Comparison of ENCODE assay signal across 25 cellular contexts in the genomic region with DNA sequence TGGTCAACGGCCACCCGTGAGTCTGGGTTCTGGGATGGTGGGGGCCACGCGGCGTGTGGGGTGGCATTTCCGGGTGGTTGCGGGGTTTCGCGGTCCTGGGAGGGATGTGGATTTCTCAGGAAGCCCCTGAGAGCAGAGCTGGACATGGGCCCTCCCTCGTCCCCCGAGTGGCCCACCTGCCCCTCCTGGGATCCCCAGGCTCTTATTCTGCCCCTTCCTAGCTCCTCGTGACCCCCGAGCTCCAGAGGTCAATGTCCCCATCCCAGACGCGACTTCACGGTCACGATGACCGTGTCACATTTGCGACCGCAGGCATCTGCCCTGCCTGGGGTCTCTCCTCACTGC. TPM values are rescaled to one million over a fixed set of nuclear protein-coding genes. Genes with fewer than 3 reads are reported as not detected.
DNase-seq lines count a peak whose midpoint lies in the region; ATAC-seq and TF ChIP-seq lines count a peak whose summit lies in the region.
"Had no signal": no experiment of that assay in that cellular context is flagged by ENCODE, and none has a peak within 500 bp of the region (broad histone marks: within the 10 kb centered on the region; RNA-seq: fewer than 3 reads in every experiment).

No MANE protein-coding gene starts in this region.

- no peaks in the 10 kb centered on the region for H3K4me1 ChIP-seq in SK-N-SH (ENCODE audit: control insufficient read depth in 1 of 2, insufficient read depth in 2 of 2, low read depth in 1 of 2, low read length in 1 of 2)
- H3K4me1 ChIP-seq in osteoblast (ENCODE audit: insufficient read depth, low read length) = no peaks in the 10 kb centered on the region
- H3K4me1 ChIP-seq: BE2C had no signal

- ATAC-seq in SK-N-SH treated with all-trans-retinoic acid at 6 μM for 48 hours (no peak), GM19467 (IDR thresholded peaks at IDR 0.05; ENCODE audit: unreplicated experiment) (no peak)

- no peak overlapping the region for H3K27ac ChIP-seq in SK-N-SH (ENCODE audit: low read depth in 2 of 2, low read length in 1 of 2)
- no peak overlapping the region for H3K27ac ChIP-seq in osteoblast (ENCODE audit: low read depth, low read length)
- H3K27ac ChIP-seq: 22Rv1, SJSA1 had no signal

- no peak overlapping the region for H3K4me3 Mint-ChIP-seq in chondrocyte (ENCODE audit: unreplicated experiment)

- CTCF ChIA-PET in SK-N-SH (lab: Yijun Ruan, JAX) = interaction anchor here (1.5 kb wide), 1 partner anchor 41 kb away, joined by 3 read pairs; no protein-coding TSS in a partner anchor

- no peak overlapping the region for H3K27ac Mint-ChIP-seq in chondrocyte (ENCODE audit: unreplicated experiment)

- no peaks in the 10 kb centered on the region for H4K20me1 ChIP-seq in SK-N-SH (ENCODE audit: insufficient read depth)
- H4K20me1 ChIP-seq in osteoblast (ENCODE audit: insufficient read depth, low read length) = no peaks in the 10 kb centered on the region

- H2AFZ ChIP-seq in SK-N-SH (ENCODE audit: low read depth) (no peak overlapping the region), osteoblast (ENCODE audit: low read length) (no peak overlapping the region)

- no peaks in the 10 kb centered on the region for H3K36me3 Mint-ChIP-seq in chondrocyte (ENCODE audit: low read depth)

- H3K4me3 ChIP-seq in SK-N-SH (ENCODE audit: low read depth in 2 of 2, low read length in 1 of 2) (no peak overlapping the region), osteoblast (ENCODE audit: insufficient read depth, low read length) (no peak overlapping the region)
- H3K4me3 ChIP-seq: SJSA1 had no signal

- H3K27me3 ChIP-seq in SK-N-SH (ENCODE audit: insufficient read depth) = no peaks in the 10 kb centered on the region
- no peaks in the 10 kb centered on the region for H3K27me3 ChIP-seq in osteoblast (ENCODE audit: insufficient read depth, low read length)
- H3K27me3 ChIP-seq: BE2C, SJSA1 had no signal

- no peaks in the 10 kb centered on the region for H3F3A ChIP-seq in SK-N-SH (replicated peaks; ENCODE audit: insufficient read depth)

- TF ChIP-seq RAD21 in SK-N-SH (IDR thresholded peaks at IDR 0.05; ENCODE audit: low read length) = no peak

- no peaks in the 10 kb centered on the region for H3K9me3 Mint-ChIP-seq in chondrocyte (ENCODE audit: low read depth)

- H3K79me2 ChIP-seq in SK-N-SH (ENCODE audit: insufficient read depth) (no peaks in the 10 kb centered on the region), osteoblast (ENCODE audit: insufficient read depth, low read length) (no peaks in the 10 kb centered on the region)

- TF ChIP-seq CTCF in SK-N-SH (IDR thresholded peaks at IDR 0.05) (no peak), GM10266 (IDR thresholded peaks at IDR 0.05; ENCODE audit: control insufficient read depth, insufficient read depth, low read depth, missing control alignments) (no peak), chondrocyte (IDR thresholded peaks at IDR 0.05) (no peak), osteoblast (IDR thresholded peaks at IDR 0.05; ENCODE audit: extremely low read depth, low read depth, low read length) (no peak)

- no peaks in the 10 kb centered on the region for H3K9me3 ChIP-seq in SK-N-SH
- no peaks in the 10 kb centered on the region for H3K9me3 ChIP-seq in osteoblast (ENCODE audit: low read depth, low read length)
- H3K9me3 ChIP-seq: BE2C, SJSA1 had no signal

- DNase-seq in SK-N-SH (peak; percentile 22), GM10266 (ENCODE audit: extremely low spot score) (peak; percentile 12), chondrocyte (ENCODE audit: low spot score) (peak; percentile 65), osteoblast (ENCODE audit: insufficient read length, low spot score, missing footprints) (peak; percentile 74), epidermal melanocyte (ENCODE audit: insufficient read length, low spot score) (no peak), NCI-H2029 (lab: John Stamatoyannopoulos, UW) (no peak)
- DNase-seq: BE2C, Calu3, DMS153, DND-41, GOT3, HCEC 1CT, Karpas-422, NCI-H1092, NCI-H1417 treated with DMSO at 0.1 percent for 48 hours, NCI-H1694 treated with DMSO at 0.1 percent for 48 hours, NCI-H2081 treated with DMSO at 0.1 percent for 48 hours, NCI-H2171, NCI-H226, NCI-H510A treated with DMSO at 0.1 percent for 48 hours, NCI-H774 had no signal

- no peaks in the 10 kb centered on the region for H3K9me2 ChIP-seq in SK-N-SH

- H3K9ac ChIP-seq in SK-N-SH = no peak overlapping the region

- no peak overlapping the region for H3K4me2 ChIP-seq in SK-N-SH
- H3K4me2 ChIP-seq in osteoblast (ENCODE audit: insufficient read depth, low read length) = no peak overlapping the region

- 56% methylated on average over 12 of the region's 20 CpGs for WGBS in SK-N-SH (ENCODE audit: low lambda C conversion rate)

- H3K27me3 Mint-ChIP-seq in chondrocyte (ENCODE audit: low read depth) = peaks cover 8% of the 10 kb centered on the region

- no peaks in the 10 kb centered on the region for H3K4me1 Mint-ChIP-seq in chondrocyte (ENCODE audit: low read depth)

- H3K36me3 ChIP-seq in SK-N-SH (replicated peaks in 1 of 2; ENCODE audit: control insufficient read depth in 1 of 2, insufficient read depth in 2 of 2, low read length in 1 of 2) (no peaks in the 10 kb centered on the region), osteoblast (ENCODE audit: insufficient read depth, low read length) (no peaks in the 10 kb centered on the region)
- H3K36me3 ChIP-seq: BE2C, SJSA1 had no signal

- POLR2A ChIA-PET in SK-N-SH (lab: Yijun Ruan, JAX) = no interaction called here

- TF ChIP-seq EP300 in SK-N-SH (IDR thresholded peaks at IDR 0.05; ENCODE audit: borderline replicate concordance in 1 of 2, low read depth in 1 of 2, low read length in 1 of 2) = no peak

TF ChIP-seq in SK-N-SH, 30 proteins besides CTCF, POLR2A, EP300 and RAD21 (continues in another document):
- TF ChIP-seq POLR2AphosphoS5 (IDR thresholded peaks at IDR 0.05; ENCODE audit: low read depth, low read length) = no peak
- no peak for TF ChIP-seq RFX5 (IDR thresholded peaks at IDR 0.05; ENCODE audit: low read length)
- TF ChIP-seq EZH2phosphoT487 (IDR thresholded peaks at IDR 0.05; ENCODE audit: borderline replicate concordance, low read depth) = no peak
- TF ChIP-seq, protein P1, sequence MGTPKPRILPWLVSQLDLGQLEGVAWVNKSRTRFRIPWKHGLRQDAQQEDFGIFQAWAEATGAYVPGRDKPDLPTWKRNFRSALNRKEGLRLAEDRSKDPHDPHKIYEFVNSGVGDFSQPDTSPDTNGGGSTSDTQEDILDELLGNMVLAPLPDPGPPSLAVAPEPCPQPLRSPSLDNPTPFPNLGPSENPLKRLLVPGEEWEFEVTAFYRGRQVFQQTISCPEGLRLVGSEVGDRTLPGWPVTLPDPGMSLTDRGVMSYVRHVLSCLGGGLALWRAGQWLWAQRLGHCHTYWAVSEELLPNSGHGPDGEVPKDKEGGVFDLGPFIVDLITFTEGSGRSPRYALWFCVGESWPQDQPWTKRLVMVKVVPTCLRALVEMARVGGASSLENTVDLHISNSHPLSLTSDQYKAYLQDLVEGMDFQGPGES (IDR thresholded peaks at IDR 0.05; ENCODE audit: low read depth, low read length) = no peak
- TF ChIP-seq, protein P2, sequence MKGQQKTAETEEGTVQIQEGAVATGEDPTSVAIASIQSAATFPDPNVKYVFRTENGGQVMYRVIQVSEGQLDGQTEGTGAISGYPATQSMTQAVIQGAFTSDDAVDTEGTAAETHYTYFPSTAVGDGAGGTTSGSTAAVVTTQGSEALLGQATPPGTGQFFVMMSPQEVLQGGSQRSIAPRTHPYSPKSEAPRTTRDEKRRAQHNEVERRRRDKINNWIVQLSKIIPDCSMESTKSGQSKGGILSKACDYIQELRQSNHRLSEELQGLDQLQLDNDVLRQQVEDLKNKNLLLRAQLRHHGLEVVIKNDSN (IDR thresholded peaks at IDR 0.05; ENCODE audit: borderline replicate concordance, low read depth) = no peak
- TF ChIP-seq YY1 (IDR thresholded peaks at IDR 0.05; ENCODE audit: low read depth) = no peak

TF ChIP-seq in SK-N-SH treated with all-trans-retinoic acid at 6 μM for 48 hours, 23 proteins besides CTCF, POLR2A, EP300 and RAD21 (continues in another document):
- TF ChIP-seq, protein P3, sequence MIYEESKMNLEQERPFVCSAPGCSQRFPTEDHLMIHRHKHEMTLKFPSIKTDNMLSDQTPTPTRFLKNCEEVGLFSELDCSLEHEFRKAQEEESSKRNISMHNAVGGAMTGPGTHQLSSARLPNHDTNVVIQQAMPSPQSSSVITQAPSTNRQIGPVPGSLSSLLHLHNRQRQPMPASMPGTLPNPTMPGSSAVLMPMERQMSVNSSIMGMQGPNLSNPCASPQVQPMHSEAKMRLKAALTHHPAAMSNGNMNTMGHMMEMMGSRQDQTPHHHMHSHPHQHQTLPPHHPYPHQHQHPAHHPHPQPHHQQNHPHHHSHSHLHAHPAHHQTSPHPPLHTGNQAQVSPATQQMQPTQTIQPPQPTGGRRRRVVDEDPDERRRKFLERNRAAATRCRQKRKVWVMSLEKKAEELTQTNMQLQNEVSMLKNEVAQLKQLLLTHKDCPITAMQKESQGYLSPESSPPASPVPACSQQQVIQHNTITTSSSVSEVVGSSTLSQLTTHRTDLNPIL (CRISPR knock-in tag; IDR thresholded peaks at IDR 0.05; ENCODE audit: low read depth) = no peak
- no peak for TF ChIP-seq ARNTL (CRISPR knock-in tag; IDR thresholded peaks at IDR 0.05; ENCODE audit: borderline replicate concordance, low read depth)
- no peak for TF ChIP-seq TOX (CRISPR knock-in tag; IDR thresholded peaks at IDR 0.05; ENCODE audit: borderline replicate concordance)
- TF ChIP-seq ZFP30 (CRISPR knock-in tag; IDR thresholded peaks at IDR 0.05) = no peak
- no peak for TF ChIP-seq BACH2 (CRISPR knock-in tag; IDR thresholded peaks at IDR 0.05; ENCODE audit: borderline replicate concordance)
- TF ChIP-seq ESRRG (CRISPR knock-in tag; IDR thresholded peaks at IDR 0.05) = no peak
- no peak for TF ChIP-seq TCF4 (CRISPR knock-in tag; IDR thresholded peaks at IDR 0.05; ENCODE audit: borderline replicate concordance)
- no peak for TF ChIP-seq ZNF70 (CRISPR knock-in tag; IDR thresholded peaks at IDR 0.05)
- no peak for TF ChIP-seq CSDC2 (CRISPR knock-in tag; IDR thresholded peaks at IDR 0.05)
- no peak for TF ChIP-seq OSR1 (CRISPR knock-in tag; IDR thresholded peaks at IDR 0.05)
- TF ChIP-seq ZNF565 (CRISPR knock-in tag; conservative IDR thresholded peaks at IDR 0.05; ENCODE audit: low read depth) = no peak

RNA-seq across cellular contexts. Expression of gene MUC5AC, which starts 4.4 kb away (rescaled TPM):
- polyA plus RNA-seq in SK-N-SH (2012; rRNA removed) = not detected in 2 replicates
- not detected in 2 replicates for polyA plus RNA-seq in SK-N-SH (2012; cell fraction: cytosol; rRNA removed)
- polyA plus RNA-seq in SK-N-SH (2012; cell fraction: nucleus; rRNA removed) = not detected in 2 replicates
- total RNA-seq in chondrocyte (not detected in 3 replicates), osteoblast (not detected in 2 replicates)

Comparison
In these comparisons a context has a peak if more than half of its experiments do, and no peak if none do; other contexts are left out.
1. DNase-seq: peak in SK-N-SH (single experiment), GM10266 (single experiment), chondrocyte (single experiment) and osteoblast (single experiment); none in epidermal melanocyte (single experiment) and NCI-H2029 (single experiment).